In the genomic region with DNA sequence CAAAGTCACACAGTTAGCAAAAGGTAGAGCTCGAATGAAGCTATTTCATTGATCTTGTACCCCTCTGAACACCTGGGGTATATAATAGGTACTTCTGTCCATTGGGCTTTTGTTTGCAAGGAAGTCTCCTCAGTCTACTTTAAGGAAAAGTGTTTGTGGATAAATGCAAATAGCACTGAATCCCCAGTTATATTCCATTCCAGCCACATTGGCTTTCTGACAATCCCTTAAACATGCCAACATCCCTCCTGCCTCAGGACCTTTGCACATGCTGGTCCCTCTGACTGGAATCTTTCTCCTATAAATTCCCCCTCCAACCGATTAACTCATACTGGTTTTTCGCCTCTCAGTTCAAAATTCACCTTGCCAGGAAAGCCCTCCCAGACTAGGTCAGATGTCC, we compare ENCODE assay signal across 20 cellular contexts. TPM values are rescaled to one million over a fixed set of nuclear protein-coding genes. Genes with fewer than 3 reads are reported as not detected.
DNase-seq lines count a peak whose midpoint lies in the region; TF ChIP-seq lines count a peak whose summit lies in the region.
"Had no signal": no experiment of that assay in that cellular context is flagged by ENCODE, and none has a peak within 500 bp of the region (broad histone marks: within the 10 kb centered on the region; RNA-seq: fewer than 3 reads in every experiment).

No MANE protein-coding gene starts in this region.

- intact Hi-C loops in activated naive CD4-positive, alpha-beta T cell treated with anti-CD3 and anti-CD28 coated beads for 36 hours (cut with micrococcal nuclease), result no loop called here

- H3K27ac ChIP-seq in HEK293 (ENCODE audit: extremely low read depth, low read depth, low read length), result no peak overlapping the region
- H3K27ac ChIP-seq: HL-60 had no signal

- H3K27me3 Mint-ChIP-seq in activated naive CD4-positive, alpha-beta T cell treated with anti-CD3 and anti-CD28 coated beads, Interleukin-2, amount 10 ng/mL, durations not matched to agents 7 days and 5 days, result no peaks in the 10 kb centered on the region
- no peaks in the 10 kb centered on the region for H3K27me3 Mint-ChIP-seq in activated naive CD4-positive, alpha-beta T cell treated with anti-CD3 and anti-CD28 coated beads for 36 hours (ENCODE audit: low read depth)
- H3K27me3 Mint-ChIP-seq in type B pancreatic cell, result no peaks in the 10 kb centered on the region
- H3K27me3 Mint-ChIP-seq in T-helper 2 cell treated with Interferon-gamma antibody and Interleukin-4, amounts not matched to agents 5 μg/mL and 100 μg/mL, for 36 hours (ENCODE audit: low read depth), result no peaks in the 10 kb centered on the region

- peak; percentile 3 for DNase-seq in activated naive CD4-positive, alpha-beta T cell treated with anti-CD3 and anti-CD28 coated beads, Interleukin-2, amount 10 ng/mL, durations not matched to agents 7 days and 5 days
- DNase-seq in activated naive CD4-positive, alpha-beta T cell treated with anti-CD3 and anti-CD28 coated beads for 36 hours, result no peak
- DNase-seq in astrocyte of the spinal cord (ENCODE audit: low read depth, low spot score) (peak; percentile 10), islet precursor cell (peak; percentile 7), HAP-1 (ENCODE audit: low spot score in 2 of 2) (no peak), type B pancreatic cell (ENCODE audit: extremely low spot score, unreplicated experiment) (no peak)
- DNase-seq in T-helper 2 cell treated with Interferon-gamma antibody and Interleukin-4, amounts not matched to agents 5 μg/mL and 100 μg/mL, for 36 hours (ENCODE audit: low spot score), result no peak
- DNase-seq: C1 segment of cervical spinal cord; CD8-positive, alpha-beta T cell; KG1; NCI-H1092; NCI-H1436; NCI-H187 treated with DMSO at 0.1 percent for 48 hours; NCI-H2107; NCI-H446 treated with DMSO at 0.1 percent for 48 hours; NCI-H526 treated with DMSO at 0.1 percent for 48 hours; PC-3; SHP77 had no signal

- POLR2A ChIA-PET in HEK293 (lab: Yijun Ruan, JAX), result no interaction called here

- H3K4me3 ChIP-seq in HEK293 (ENCODE audit: low read depth, low read length) (no peak overlapping the region), astrocyte of the spinal cord (ENCODE audit: low read depth, low read length) (no peak overlapping the region), HAP-1 (no peak overlapping the region)

- H3K9me3 ChIP-seq in HEK293 (ENCODE audit: control insufficient read depth, insufficient read depth, low read depth, low read length), result no peaks in the 10 kb centered on the region
- no peaks in the 10 kb centered on the region for H3K9me3 ChIP-seq in HAP-1

- TF ChIP-seq CTCF in HEK293 (tag by site-specific recombination; IDR thresholded peaks at IDR 0.05) (no peak), astrocyte of the spinal cord (IDR thresholded peaks at IDR 0.05; ENCODE audit: low read depth, low read length) (no peak), type B pancreatic cell (conservative IDR thresholded peaks at IDR 0.05) (no peak)

- H3K4me1 Mint-ChIP-seq in activated naive CD4-positive, alpha-beta T cell treated with anti-CD3 and anti-CD28 coated beads, Interleukin-2, amount 10 ng/mL, durations not matched to agents 7 days and 5 days, result peaks cover 12% of the 10 kb centered on the region
- H3K4me1 Mint-ChIP-seq in activated naive CD4-positive, alpha-beta T cell treated with anti-CD3 and anti-CD28 coated beads for 36 hours (ENCODE audit: low read depth), result peaks cover 38% of the 10 kb centered on the region
- H3K4me1 Mint-ChIP-seq in type B pancreatic cell (ENCODE audit: unreplicated experiment), result no peaks in the 10 kb centered on the region
- H3K4me1 Mint-ChIP-seq in T-helper 2 cell treated with Interferon-gamma antibody and Interleukin-4, amounts not matched to agents 5 μg/mL and 100 μg/mL, for 36 hours (ENCODE audit: low read depth), result peaks cover 10% of the 10 kb centered on the region

- in situ Hi-C loops in astrocyte of the spinal cord (cut with HindIII; ENCODE audit: low sequenced_read_pairs), result no loop called here
- in situ Hi-C loops in HAP-1 (cut with MboI; ENCODE audit: low sequenced_read_pairs), result no loop called here

- CTCF ChIA-PET in activated naive CD4-positive, alpha-beta T cell treated with anti-CD3 and anti-CD28 coated beads, Interleukin-2, amount 10 ng/mL, durations not matched to agents 7 days and 5 days (lab: Charles Lee), result no interaction called here
- CTCF ChIA-PET in activated naive CD4-positive, alpha-beta T cell treated with anti-CD3 and anti-CD28 coated beads for 36 hours (lab: Charles Lee), result interaction anchor here (0.9 kb wide), 1 partner anchor 22 kb away, joined by 5 read pairs; no protein-coding TSS in a partner anchor
- CTCF ChIA-PET in HEK293 (lab: Yijun Ruan, JAX), result no interaction called here

- no peaks in the 10 kb centered on the region; the same call in 1 of the 2 replicates for H3K4me1 ChIP-seq in HEK293 (ENCODE audit: control insufficient read depth, insufficient read depth, low read length)
- no peaks in the 10 kb centered on the region for H3K4me1 ChIP-seq in HAP-1

- H3K4me3 Mint-ChIP-seq in activated naive CD4-positive, alpha-beta T cell treated with anti-CD3 and anti-CD28 coated beads, Interleukin-2, amount 10 ng/mL, durations not matched to agents 7 days and 5 days, result no peak overlapping the region
- no peak overlapping the region for H3K4me3 Mint-ChIP-seq in activated naive CD4-positive, alpha-beta T cell treated with anti-CD3 and anti-CD28 coated beads for 36 hours
- no peak overlapping the region for H3K4me3 Mint-ChIP-seq in type B pancreatic cell
- no peak overlapping the region for H3K4me3 Mint-ChIP-seq in T-helper 2 cell treated with Interferon-gamma antibody and Interleukin-4, amounts not matched to agents 5 μg/mL and 100 μg/mL, for 36 hours
- H3K4me3 Mint-ChIP-seq: CD8-positive, alpha-beta T cell had no signal

- peaks cover 56% of the 10 kb centered on the region for H3K36me3 Mint-ChIP-seq in activated naive CD4-positive, alpha-beta T cell treated with anti-CD3 and anti-CD28 coated beads, Interleukin-2, amount 10 ng/mL, durations not matched to agents 7 days and 5 days
- peaks cover 50% of the 10 kb centered on the region for H3K36me3 Mint-ChIP-seq in activated naive CD4-positive, alpha-beta T cell treated with anti-CD3 and anti-CD28 coated beads for 36 hours (ENCODE audit: low read depth)
- peaks cover 13% of the 10 kb centered on the region for H3K36me3 Mint-ChIP-seq in type B pancreatic cell
- peaks cover 51% of the 10 kb centered on the region for H3K36me3 Mint-ChIP-seq in T-helper 2 cell treated with Interferon-gamma antibody and Interleukin-4, amounts not matched to agents 5 μg/mL and 100 μg/mL, for 36 hours (ENCODE audit: low read depth)

- peaks cover 9 to 45% of the 10 kb centered on the region in 2 experiments for H3K36me3 ChIP-seq in HEK293 (ENCODE audit: control insufficient read depth in 2 of 2, insufficient read depth in 1 of 2, low read length in 2 of 2)
- no peaks in the 10 kb centered on the region for H3K36me3 ChIP-seq in HAP-1 (replicated peaks)

- H3K9me3 Mint-ChIP-seq in activated naive CD4-positive, alpha-beta T cell treated with anti-CD3 and anti-CD28 coated beads, Interleukin-2, amount 10 ng/mL, durations not matched to agents 7 days and 5 days, result no peaks in the 10 kb centered on the region
- H3K9me3 Mint-ChIP-seq in activated naive CD4-positive, alpha-beta T cell treated with anti-CD3 and anti-CD28 coated beads for 36 hours, result no peaks in the 10 kb centered on the region
- no peaks in the 10 kb centered on the region for H3K9me3 Mint-ChIP-seq in type B pancreatic cell
- no peaks in the 10 kb centered on the region for H3K9me3 Mint-ChIP-seq in T-helper 2 cell treated with Interferon-gamma antibody and Interleukin-4, amounts not matched to agents 5 μg/mL and 100 μg/mL, for 36 hours
- H3K9me3 Mint-ChIP-seq: CD8-positive, alpha-beta T cell had no signal

- H3K27ac Mint-ChIP-seq in activated naive CD4-positive, alpha-beta T cell treated with anti-CD3 and anti-CD28 coated beads, Interleukin-2, amount 10 ng/mL, durations not matched to agents 7 days and 5 days, result no peak overlapping the region
- H3K27ac Mint-ChIP-seq in activated naive CD4-positive, alpha-beta T cell treated with anti-CD3 and anti-CD28 coated beads for 36 hours, result no peak overlapping the region
- H3K27ac Mint-ChIP-seq in type B pancreatic cell, result no peak overlapping the region
- no peak overlapping the region for H3K27ac Mint-ChIP-seq in T-helper 2 cell treated with Interferon-gamma antibody and Interleukin-4, amounts not matched to agents 5 μg/mL and 100 μg/mL, for 36 hours
- H3K27ac Mint-ChIP-seq: CD8-positive, alpha-beta T cell had no signal

- H3K27me3 ChIP-seq in HAP-1 (ENCODE audit: low read depth), result peaks cover 5% of the 10 kb centered on the region

TF ChIP-seq in HEK293, 187 proteins besides CTCF, POLR2A, EP300 and RAD21:
- peak; percentile 96 for TF ChIP-seq ZNF623 (tag by site-specific recombination; IDR thresholded peaks at IDR 0.05)
- TF ChIP-seq ZBTB48 (tag by site-specific recombination; IDR thresholded peaks at IDR 0.05), result no peak
TF ChIP-seq in HEK293: peak in this region for 1.

RNA-seq across cellular contexts. Expression of gene DUSP5, which starts 17.1 kb away (rescaled TPM):
- total RNA-seq in activated naive CD4-positive, alpha-beta T cell treated with anti-CD3 and anti-CD28 coated beads for 36 hours, result 10 to 100 TPM; 51.0 to 53.5 TPM
- 16.3 and 61.6 TPM in 2 replicates for total RNA-seq in type B pancreatic cell (ENCODE audit: low replicate concordance)

RNA-seq across cellular contexts. Expression of gene SMC3, which starts 52.6 kb away (rescaled TPM):
- 10 to 100 TPM; 81.3 to 85.0 TPM for total RNA-seq in activated naive CD4-positive, alpha-beta T cell treated with anti-CD3 and anti-CD28 coated beads for 36 hours
- total RNA-seq in type B pancreatic cell (ENCODE audit: low replicate concordance), result 39.0 and 60.6 TPM in 2 replicates

Comparison
In these comparisons a context has a peak if more than half of its experiments do, and no peak if none do; other contexts are left out.
1. DNase-seq: peak in activated naive CD4-positive, alpha-beta T cell treated with anti-CD3 and anti-CD28 coated beads, Interleukin-2, amount 10 ng/mL, durations not matched to agents 7 days and 5 days (single experiment), astrocyte of the spinal cord (single experiment) and islet precursor cell (single experiment); none in activated naive CD4-positive, alpha-beta T cell treated with anti-CD3 and anti-CD28 coated beads for 36 hours (single experiment), HAP-1 (0 of 2), type B pancreatic cell (single experiment) and T-helper 2 cell treated with Interferon-gamma antibody and Interleukin-4, amounts not matched to agents 5 μg/mL and 100 μg/mL, for 36 hours (single experiment).